1 cellular context compared by ENCODE assay signal in genomic region chr7:138435231-138435919, GRCh38.
TF ChIP-seq lines count a peak whose summit lies in the region.

No MANE protein-coding gene starts in this region.

TF ChIP-seq in K562, 482 proteins besides CTCF, POLR2A, EP300 and RAD21 (continued from another document):
- TF ChIP-seq MAFG (tag; conservative IDR thresholded peaks at IDR 0.05) (no peak), STAT5B (CRISPR knock-in tag; IDR thresholded peaks at IDR 0.05) (no peak), CBX3 (IDR thresholded peaks at IDR 0.05; ENCODE audit: borderline replicate concordance in 1 of 2, low read length in 2 of 2) (peak in 1 of 2 experiments; percentile 52; a peak in 1 of 3 replicates), TRIM24 (IDR thresholded peaks at IDR 0.05) (peak; percentile 52 to 75; a peak in 3 of 4 replicates), ZNF212 (CRISPR knock-in tag; IDR thresholded peaks at IDR 0.05) (no peak), ATF3 (IDR thresholded peaks at IDR 0.05) (peak; percentile 49), ATF3 (CRISPR knock-in tag; conservative IDR thresholded peaks at IDR 0.05) (no peak), KLF13 (tag; IDR thresholded peaks at IDR 0.05; ENCODE audit: borderline replicate concordance, low read depth) (no peak), PPARD (CRISPR knock-in tag; IDR thresholded peaks at IDR 0.05) (no peak), SMARCC2 (IDR thresholded peaks at IDR 0.05; ENCODE audit: low read depth) (no peak), TCF3 (CRISPR knock-in tag; IDR thresholded peaks at IDR 0.05) (no peak), ETS1 (conservative IDR thresholded peaks at IDR 0.05; ENCODE audit: control insufficient read depth, low read depth, low read length) (no peak)
- TF ChIP-seq, protein P1, sequence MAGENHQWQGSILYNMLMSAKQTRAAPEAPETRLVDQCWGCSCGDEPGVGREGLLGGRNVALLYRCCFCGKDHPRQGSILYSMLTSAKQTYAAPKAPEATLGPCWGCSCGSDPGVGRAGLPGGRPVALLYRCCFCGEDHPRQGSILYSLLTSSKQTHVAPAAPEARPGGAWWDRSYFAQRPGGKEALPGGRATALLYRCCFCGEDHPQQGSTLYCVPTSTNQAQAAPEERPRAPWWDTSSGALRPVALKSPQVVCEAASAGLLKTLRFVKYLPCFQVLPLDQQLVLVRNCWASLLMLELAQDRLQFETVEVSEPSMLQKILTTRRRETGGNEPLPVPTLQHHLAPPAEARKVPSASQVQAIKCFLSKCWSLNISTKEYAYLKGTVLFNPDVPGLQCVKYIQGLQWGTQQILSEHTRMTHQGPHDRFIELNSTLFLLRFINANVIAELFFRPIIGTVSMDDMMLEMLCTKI (IDR thresholded peaks at IDR 0.05; ENCODE audit: partially characterized antibody), result no peak
- TF ChIP-seq, protein P2, sequence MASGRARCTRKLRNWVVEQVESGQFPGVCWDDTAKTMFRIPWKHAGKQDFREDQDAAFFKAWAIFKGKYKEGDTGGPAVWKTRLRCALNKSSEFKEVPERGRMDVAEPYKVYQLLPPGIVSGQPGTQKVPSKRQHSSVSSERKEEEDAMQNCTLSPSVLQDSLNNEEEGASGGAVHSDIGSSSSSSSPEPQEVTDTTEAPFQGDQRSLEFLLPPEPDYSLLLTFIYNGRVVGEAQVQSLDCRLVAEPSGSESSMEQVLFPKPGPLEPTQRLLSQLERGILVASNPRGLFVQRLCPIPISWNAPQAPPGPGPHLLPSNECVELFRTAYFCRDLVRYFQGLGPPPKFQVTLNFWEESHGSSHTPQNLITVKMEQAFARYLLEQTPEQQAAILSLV (tag; IDR thresholded peaks at IDR 0.05), result no peak
TF ChIP-seq in K562: peak in this region for 9.
